Comparison of ENCODE assay signal across 13 cellular contexts in genomic region chr22:39662677-39663034, GRCh38.
DNase-seq lines count a peak whose midpoint lies in the region; ATAC-seq and TF ChIP-seq lines count a peak whose summit lies in the region.
"Had no signal": no experiment of that assay in that cellular context is flagged by ENCODE, and none has a peak within 500 bp of the region (broad histone marks: within the 10 kb centered on the region; RNA-seq: fewer than 3 reads in every experiment).

No MANE protein-coding gene starts in this region.

- no peaks in the 10 kb centered on the region for H3K9me3 Mint-ChIP-seq in activated naive CD4-positive, alpha-beta T cell treated with anti-CD3 and anti-CD28 coated beads, Interleukin-2, amount 50 U/mL, for 24 hours
- H3K9me3 Mint-ChIP-seq in activated CD8-positive, alpha-beta T cell treated with anti-CD3 and anti-CD28 coated beads for 36 hours: no peaks in the 10 kb centered on the region
- H3K9me3 Mint-ChIP-seq: neural crest cell had no signal

- H3K27me3 Mint-ChIP-seq in activated naive CD4-positive, alpha-beta T cell treated with anti-CD3 and anti-CD28 coated beads, Interleukin-2, amount 50 U/mL, for 24 hours: no peaks in the 10 kb centered on the region
- H3K27me3 Mint-ChIP-seq in activated CD8-positive, alpha-beta T cell treated with anti-CD3 and anti-CD28 coated beads for 36 hours: peaks cover 12% of the 10 kb centered on the region

- no peak for TF ChIP-seq EP300 in suprapubic skin (IDR thresholded peaks at IDR 0.05)

- H3K4me3 ChIP-seq in iPS-20b (ENCODE audit: low read length) (peak overlapping the region; percentile 68), suprapubic skin (peak overlapping the region; percentile 18), left lung (no peak overlapping the region), thyroid gland (replicated peaks in 1 of 3) (no peak overlapping the region)

- peaks cover 7% of the 10 kb centered on the region for H3K36me3 Mint-ChIP-seq in activated naive CD4-positive, alpha-beta T cell treated with anti-CD3 and anti-CD28 coated beads, Interleukin-2, amount 50 U/mL, for 24 hours
- no peaks in the 10 kb centered on the region for H3K36me3 Mint-ChIP-seq in activated CD8-positive, alpha-beta T cell treated with anti-CD3 and anti-CD28 coated beads for 36 hours (ENCODE audit: low read depth)

- no peak for ATAC-seq in activated CD8-positive, alpha-beta T cell treated with anti-CD3 and anti-CD28 coated beads for 36 hours
- no peak for ATAC-seq in left lung

- H3K27ac ChIP-seq in iPS-20b (ENCODE audit: low read length) (no peak overlapping the region), suprapubic skin (no peak overlapping the region), left lung (no peak overlapping the region), thyroid gland (no peak overlapping the region)
- H3K27ac ChIP-seq: esophagus muscularis mucosa had no signal

- H3K9ac ChIP-seq in iPS-20b (ENCODE audit: low read depth, low read length): no peak overlapping the region

- H3K36me3 ChIP-seq in iPS-20b (ENCODE audit: insufficient read depth, low read depth, low read length): no peaks in the 10 kb centered on the region
- no peaks in the 10 kb centered on the region for H3K36me3 ChIP-seq in suprapubic skin
- no peaks in the 10 kb centered on the region for H3K36me3 ChIP-seq in left lung
- no peaks in the 10 kb centered on the region for H3K36me3 ChIP-seq in thyroid gland
- H3K36me3 ChIP-seq: BE2C, esophagus muscularis mucosa had no signal

- intact Hi-C loops in activated CD8-positive, alpha-beta T cell treated with anti-CD3 and anti-CD28 coated beads for 36 hours (cut with micrococcal nuclease): no loop called here
- intact Hi-C loops in left lung (cut with DNase I): no loop called here
- intact Hi-C loops in thyroid gland (cut with DNase I): no loop called here

- no peak for DNase-seq in activated naive CD4-positive, alpha-beta T cell treated with Interleukin-2 at 50 U/mL for 16 hours
- peak; percentile 13 for DNase-seq in activated CD8-positive, alpha-beta T cell treated with anti-CD3 and anti-CD28 coated beads for 36 hours
- no peak for DNase-seq in suprapubic skin (ENCODE audit: low spot score in 2 of 2)
- no peak for DNase-seq in left lung
- no peak for DNase-seq in thyroid gland
- DNase-seq in GM10248 (ENCODE audit: extremely low spot score): no peak
- DNase-seq: BE2C, caudate nucleus, NCI-H226 had no signal

- CTCF ChIA-PET in activated CD8-positive, alpha-beta T cell treated with anti-CD3 and anti-CD28 coated beads for 36 hours (lab: Charles Lee): no interaction called here
- CTCF ChIA-PET in GM10248 (lab: Yijun Ruan, JAX): no interaction called here

- no peaks in the 10 kb centered on the region for H3K9me3 ChIP-seq in iPS-20b (ENCODE audit: insufficient read depth, low read depth, low read length)
- no peaks in the 10 kb centered on the region for H3K9me3 ChIP-seq in suprapubic skin
- no peaks in the 10 kb centered on the region for H3K9me3 ChIP-seq in left lung
- no peaks in the 10 kb centered on the region for H3K9me3 ChIP-seq in thyroid gland
- H3K9me3 ChIP-seq: BE2C had no signal

- TF ChIP-seq POLR2A in suprapubic skin (IDR thresholded peaks at IDR 0.05) (no peak), thyroid gland (IDR thresholded peaks at IDR 0.05) (no peak)

- H3K4me3 Mint-ChIP-seq in activated naive CD4-positive, alpha-beta T cell treated with anti-CD3 and anti-CD28 coated beads, Interleukin-2, amount 50 U/mL, for 24 hours: peak overlapping the region; percentile 55
- H3K4me3 Mint-ChIP-seq in activated CD8-positive, alpha-beta T cell treated with anti-CD3 and anti-CD28 coated beads for 36 hours: peak overlapping the region; percentile 62
- H3K4me3 Mint-ChIP-seq: neural crest cell had no signal

- peak overlapping the region; percentile 68 for H3K27ac Mint-ChIP-seq in activated naive CD4-positive, alpha-beta T cell treated with anti-CD3 and anti-CD28 coated beads, Interleukin-2, amount 50 U/mL, for 24 hours
- no peak overlapping the region for H3K27ac Mint-ChIP-seq in activated CD8-positive, alpha-beta T cell treated with anti-CD3 and anti-CD28 coated beads for 36 hours

- H3K27me3 ChIP-seq in iPS-20b (ENCODE audit: insufficient read depth, low read length): peaks cover 62% of the 10 kb centered on the region
- peaks cover 91% of the 10 kb centered on the region for H3K27me3 ChIP-seq in suprapubic skin
- H3K27me3 ChIP-seq in left lung: peaks cover 39 to 98% of the 10 kb centered on the region in 2 donors
- H3K27me3 ChIP-seq in thyroid gland: peaks cover 5% of the 10 kb centered on the region

- peaks cover 58% of the 10 kb centered on the region for H3K4me1 Mint-ChIP-seq in activated naive CD4-positive, alpha-beta T cell treated with anti-CD3 and anti-CD28 coated beads, Interleukin-2, amount 50 U/mL, for 24 hours
- peaks cover 30% of the 10 kb centered on the region for H3K4me1 Mint-ChIP-seq in activated CD8-positive, alpha-beta T cell treated with anti-CD3 and anti-CD28 coated beads for 36 hours (ENCODE audit: low read depth)

- POLR2A ChIA-PET in activated CD8-positive, alpha-beta T cell treated with anti-CD3 and anti-CD28 coated beads for 36 hours (lab: Charles Lee): interaction anchor here (1.0 kb wide), 1 partner anchor 15 kb away, joined by 3 read pairs; no protein-coding TSS in a partner anchor
- POLR2A ChIA-PET in GM10248 (lab: Yijun Ruan, JAX): no interaction called here

- WGBS in suprapubic skin: 12% methylated on average over 6 of the region's 26 CpGs
- 65 to 74% methylated on average over 10 to 12 of the region's 26 CpGs for WGBS in thyroid gland, 2 donors

- TF ChIP-seq CTCF in activated CD8-positive, alpha-beta T cell treated with anti-CD3 and anti-CD28 coated beads for 36 hours (IDR thresholded peaks at IDR 0.05): no peak
- TF ChIP-seq CTCF in suprapubic skin (IDR thresholded peaks at IDR 0.05) (no peak), left lung (IDR thresholded peaks at IDR 0.05) (no peak), thyroid gland (IDR thresholded peaks at IDR 0.05) (no peak), GM10248 (IDR thresholded peaks at IDR 0.05; ENCODE audit: control extremely low read depth, extremely low read depth, low read depth, missing control alignments) (no peak)

- H3K4me1 ChIP-seq in iPS-20b (ENCODE audit: insufficient read depth, low read length) (peaks cover 6% of the 10 kb centered on the region; the same call in 1 of the 2 replicates), suprapubic skin (peaks cover 27% of the 10 kb centered on the region), left lung (peaks cover 3 to 8% of the 10 kb centered on the region in 2 donors), thyroid gland (peaks cover 14 to 26% of the 10 kb centered on the region in 2 donors)
- H3K4me1 ChIP-seq: BE2C had no signal

Comparison
In these comparisons a context has a peak if more than half of its experiments do, and no peak if none do; other contexts are left out.
1. H3K4me3 ChIP-seq: peak in iPS-20b (single experiment) and suprapubic skin (single experiment); none in left lung (0 of 2) and thyroid gland (0 of 3).